Comparison of ENCODE assay signal across 2 cellular contexts in the genomic region with DNA sequence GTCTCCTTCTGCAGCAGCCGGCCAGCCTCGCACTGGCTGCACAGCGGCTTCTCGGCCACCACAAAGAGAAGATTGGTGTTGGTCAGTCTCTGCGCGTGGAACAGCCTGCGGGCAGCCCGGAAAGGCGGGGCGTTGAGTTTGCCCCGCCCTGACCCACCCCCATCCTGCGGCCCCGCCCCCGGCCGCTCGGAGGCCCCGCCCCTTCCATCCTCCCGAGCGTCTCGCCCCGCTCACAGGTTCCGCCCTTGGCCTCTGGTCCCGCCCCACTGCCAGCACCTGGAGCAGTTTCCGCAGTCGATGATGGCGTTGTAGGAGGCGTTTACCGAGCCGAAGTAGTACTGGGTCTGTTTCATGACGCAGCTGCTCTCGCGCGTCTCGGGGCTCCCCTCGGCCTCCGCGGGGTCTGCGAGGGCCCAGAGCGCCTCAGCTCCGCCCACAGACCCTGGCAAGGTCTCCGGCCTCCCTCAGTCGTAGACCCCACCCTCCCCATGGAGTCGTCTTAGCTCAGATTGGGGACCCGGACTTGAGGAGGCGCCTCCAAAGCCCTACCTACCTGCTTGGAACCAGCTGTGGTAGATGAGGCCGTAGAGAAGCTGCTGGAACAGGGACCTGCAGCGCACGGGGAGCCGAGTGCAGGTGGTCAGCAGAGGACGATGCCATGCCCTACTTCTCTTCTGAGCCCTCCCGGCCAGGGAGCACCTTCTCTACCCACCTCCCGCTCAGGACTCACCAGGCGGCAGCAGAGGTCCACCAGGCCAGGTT.
TF ChIP-seq lines count a peak whose summit lies in the region.

No MANE protein-coding gene starts in this region.

TF ChIP-seq in SK-N-SH, 30 proteins besides CTCF, POLR2A, EP300 and RAD21:
- TF ChIP-seq TCF12 (IDR thresholded peaks at IDR 0.05) (no peak), FOXM1 (IDR thresholded peaks at IDR 0.05; ENCODE audit: low read depth) (no peak), CHD2 (IDR thresholded peaks at IDR 0.05; ENCODE audit: low read length, partially characterized antibody) (no peak), GATA2 (CRISPR knock-in tag; IDR thresholded peaks at IDR 0.05) (no peak), ELF1 (IDR thresholded peaks at IDR 0.05) (no peak), SIN3A (IDR thresholded peaks at IDR 0.05; ENCODE audit: borderline replicate concordance, low read depth, low read length) (no peak), FOSL2 (IDR thresholded peaks at IDR 0.05; ENCODE audit: borderline replicate concordance, low read depth) (no peak), RCOR1 (IDR thresholded peaks at IDR 0.05; ENCODE audit: low read length) (no peak), MXI1 (IDR thresholded peaks at IDR 0.05; ENCODE audit: low read depth, low read length) (no peak), RFX5 (IDR thresholded peaks at IDR 0.05; ENCODE audit: low read length) (no peak), YY1 (IDR thresholded peaks at IDR 0.05; ENCODE audit: low read depth) (no peak), TAF1 (IDR thresholded peaks at IDR 0.05; ENCODE audit: borderline replicate concordance, low read depth, low read length) (no peak)
- TF ChIP-seq, protein P1, sequence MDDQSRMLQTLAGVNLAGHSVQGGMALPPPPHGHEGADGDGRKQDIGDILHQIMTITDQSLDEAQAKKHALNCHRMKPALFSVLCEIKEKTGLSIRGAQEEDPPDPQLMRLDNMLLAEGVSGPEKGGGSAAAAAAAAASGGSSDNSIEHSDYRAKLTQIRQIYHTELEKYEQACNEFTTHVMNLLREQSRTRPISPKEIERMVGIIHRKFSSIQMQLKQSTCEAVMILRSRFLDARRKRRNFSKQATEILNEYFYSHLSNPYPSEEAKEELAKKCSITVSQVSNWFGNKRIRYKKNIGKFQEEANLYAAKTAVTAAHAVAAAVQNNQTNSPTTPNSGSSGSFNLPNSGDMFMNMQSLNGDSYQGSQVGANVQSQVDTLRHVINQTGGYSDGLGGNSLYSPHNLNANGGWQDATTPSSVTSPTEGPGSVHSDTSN (IDR thresholded peaks at IDR 0.05): no peak
- TF ChIP-seq, protein P2, sequence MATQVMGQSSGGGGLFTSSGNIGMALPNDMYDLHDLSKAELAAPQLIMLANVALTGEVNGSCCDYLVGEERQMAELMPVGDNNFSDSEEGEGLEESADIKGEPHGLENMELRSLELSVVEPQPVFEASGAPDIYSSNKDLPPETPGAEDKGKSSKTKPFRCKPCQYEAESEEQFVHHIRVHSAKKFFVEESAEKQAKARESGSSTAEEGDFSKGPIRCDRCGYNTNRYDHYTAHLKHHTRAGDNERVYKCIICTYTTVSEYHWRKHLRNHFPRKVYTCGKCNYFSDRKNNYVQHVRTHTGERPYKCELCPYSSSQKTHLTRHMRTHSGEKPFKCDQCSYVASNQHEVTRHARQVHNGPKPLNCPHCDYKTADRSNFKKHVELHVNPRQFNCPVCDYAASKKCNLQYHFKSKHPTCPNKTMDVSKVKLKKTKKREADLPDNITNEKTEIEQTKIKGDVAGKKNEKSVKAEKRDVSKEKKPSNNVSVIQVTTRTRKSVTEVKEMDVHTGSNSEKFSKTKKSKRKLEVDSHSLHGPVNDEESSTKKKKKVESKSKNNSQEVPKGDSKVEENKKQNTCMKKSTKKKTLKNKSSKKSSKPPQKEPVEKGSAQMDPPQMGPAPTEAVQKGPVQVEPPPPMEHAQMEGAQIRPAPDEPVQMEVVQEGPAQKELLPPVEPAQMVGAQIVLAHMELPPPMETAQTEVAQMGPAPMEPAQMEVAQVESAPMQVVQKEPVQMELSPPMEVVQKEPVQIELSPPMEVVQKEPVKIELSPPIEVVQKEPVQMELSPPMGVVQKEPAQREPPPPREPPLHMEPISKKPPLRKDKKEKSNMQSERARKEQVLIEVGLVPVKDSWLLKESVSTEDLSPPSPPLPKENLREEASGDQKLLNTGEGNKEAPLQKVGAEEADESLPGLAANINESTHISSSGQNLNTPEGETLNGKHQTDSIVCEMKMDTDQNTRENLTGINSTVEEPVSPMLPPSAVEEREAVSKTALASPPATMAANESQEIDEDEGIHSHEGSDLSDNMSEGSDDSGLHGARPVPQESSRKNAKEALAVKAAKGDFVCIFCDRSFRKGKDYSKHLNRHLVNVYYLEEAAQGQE (IDR thresholded peaks at IDR 0.05; ENCODE audit: low read depth, low read length): no peak

TF ChIP-seq in SK-N-SH treated with all-trans-retinoic acid at 6 μM for 48 hours, 23 proteins besides CTCF, POLR2A, EP300 and RAD21:
- TF ChIP-seq GLIS3 (CRISPR knock-in tag; IDR thresholded peaks at IDR 0.05) (no peak), ZFP30 (CRISPR knock-in tag; IDR thresholded peaks at IDR 0.05) (no peak), ESRRG (CRISPR knock-in tag; IDR thresholded peaks at IDR 0.05) (no peak), BACH2 (CRISPR knock-in tag; IDR thresholded peaks at IDR 0.05; ENCODE audit: borderline replicate concordance) (no peak), ISL1 (CRISPR knock-in tag; IDR thresholded peaks at IDR 0.05) (no peak), CSDC2 (CRISPR knock-in tag; IDR thresholded peaks at IDR 0.05) (no peak), ZNF565 (CRISPR knock-in tag; conservative IDR thresholded peaks at IDR 0.05; ENCODE audit: low read depth) (no peak), ZFP3 (CRISPR knock-in tag; IDR thresholded peaks at IDR 0.05) (no peak), SNAI2 (CRISPR knock-in tag; IDR thresholded peaks at IDR 0.05) (no peak), PPARA (CRISPR knock-in tag; IDR thresholded peaks at IDR 0.05; ENCODE audit: borderline replicate concordance) (no peak)
- TF ChIP-seq, protein P3, sequence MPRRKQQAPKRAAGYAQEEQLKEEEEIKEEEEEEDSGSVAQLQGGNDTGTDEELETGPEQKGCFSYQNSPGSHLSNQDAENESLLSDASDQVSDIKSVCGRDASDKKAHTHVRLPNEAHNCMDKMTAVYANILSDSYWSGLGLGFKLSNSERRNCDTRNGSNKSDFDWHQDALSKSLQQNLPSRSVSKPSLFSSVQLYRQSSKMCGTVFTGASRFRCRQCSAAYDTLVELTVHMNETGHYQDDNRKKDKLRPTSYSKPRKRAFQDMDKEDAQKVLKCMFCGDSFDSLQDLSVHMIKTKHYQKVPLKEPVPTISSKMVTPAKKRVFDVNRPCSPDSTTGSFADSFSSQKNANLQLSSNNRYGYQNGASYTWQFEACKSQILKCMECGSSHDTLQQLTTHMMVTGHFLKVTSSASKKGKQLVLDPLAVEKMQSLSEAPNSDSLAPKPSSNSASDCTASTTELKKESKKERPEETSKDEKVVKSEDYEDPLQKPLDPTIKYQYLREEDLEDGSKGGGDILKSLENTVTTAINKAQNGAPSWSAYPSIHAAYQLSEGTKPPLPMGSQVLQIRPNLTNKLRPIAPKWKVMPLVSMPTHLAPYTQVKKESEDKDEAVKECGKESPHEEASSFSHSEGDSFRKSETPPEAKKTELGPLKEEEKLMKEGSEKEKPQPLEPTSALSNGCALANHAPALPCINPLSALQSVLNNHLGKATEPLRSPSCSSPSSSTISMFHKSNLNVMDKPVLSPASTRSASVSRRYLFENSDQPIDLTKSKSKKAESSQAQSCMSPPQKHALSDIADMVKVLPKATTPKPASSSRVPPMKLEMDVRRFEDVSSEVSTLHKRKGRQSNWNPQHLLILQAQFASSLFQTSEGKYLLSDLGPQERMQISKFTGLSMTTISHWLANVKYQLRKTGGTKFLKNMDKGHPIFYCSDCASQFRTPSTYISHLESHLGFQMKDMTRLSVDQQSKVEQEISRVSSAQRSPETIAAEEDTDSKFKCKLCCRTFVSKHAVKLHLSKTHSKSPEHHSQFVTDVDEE (CRISPR knock-in tag; IDR thresholded peaks at IDR 0.05): no peak
- TF ChIP-seq, protein P4, sequence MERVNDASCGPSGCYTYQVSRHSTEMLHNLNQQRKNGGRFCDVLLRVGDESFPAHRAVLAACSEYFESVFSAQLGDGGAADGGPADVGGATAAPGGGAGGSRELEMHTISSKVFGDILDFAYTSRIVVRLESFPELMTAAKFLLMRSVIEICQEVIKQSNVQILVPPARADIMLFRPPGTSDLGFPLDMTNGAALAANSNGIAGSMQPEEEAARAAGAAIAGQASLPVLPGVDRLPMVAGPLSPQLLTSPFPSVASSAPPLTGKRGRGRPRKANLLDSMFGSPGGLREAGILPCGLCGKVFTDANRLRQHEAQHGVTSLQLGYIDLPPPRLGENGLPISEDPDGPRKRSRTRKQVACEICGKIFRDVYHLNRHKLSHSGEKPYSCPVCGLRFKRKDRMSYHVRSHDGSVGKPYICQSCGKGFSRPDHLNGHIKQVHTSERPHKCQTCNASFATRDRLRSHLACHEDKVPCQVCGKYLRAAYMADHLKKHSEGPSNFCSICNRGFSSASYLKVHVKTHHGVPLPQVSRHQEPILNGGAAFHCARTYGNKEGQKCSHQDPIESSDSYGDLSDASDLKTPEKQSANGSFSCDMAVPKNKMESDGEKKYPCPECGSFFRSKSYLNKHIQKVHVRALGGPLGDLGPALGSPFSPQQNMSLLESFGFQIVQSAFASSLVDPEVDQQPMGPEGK (CRISPR knock-in tag; IDR thresholded peaks at IDR 0.05; ENCODE audit: borderline replicate concordance): no peak
